16 cellular contexts compared by ENCODE assay signal in genomic region chr14:102752239-102752847, GRCh38. TPM values are rescaled to one million over a fixed set of nuclear protein-coding genes. Genes with fewer than 3 reads are reported as not detected.
A peak's percentile ranks its signal among the peaks of the same experiment; 100 is the strongest.
DNase-seq lines count a peak whose midpoint lies in the region; ATAC-seq and TF ChIP-seq lines count a peak whose summit lies in the region.
"Had no signal": no experiment of that assay in that cellular context is flagged by ENCODE, and none has a peak within 500 bp of the region (broad histone marks: within the 10 kb centered on the region; RNA-seq: fewer than 3 reads in every experiment).

No MANE protein-coding gene starts in this region.

- 0 out of 2 replicates have a peak, but pooled peaks cover 4% of the 10 kb centered on the region for H3F3A ChIP-seq in GM23338 (replicated peaks; ENCODE audit: low read depth)

- H3K9me3 ChIP-seq in HEK293 (ENCODE audit: control insufficient read depth, insufficient read depth, low read depth, low read length) = no peaks in the 10 kb centered on the region
- H3K9me3 ChIP-seq in neuronal stem cell (replicated peaks in 1 of 2; ENCODE audit: control insufficient read depth in 2 of 2, insufficient read depth in 1 of 2, low read depth in 1 of 2, low read length in 2 of 2) = peaks cover 0 to 1% of the 10 kb centered on the region in 2 donors
- no peaks in the 10 kb centered on the region for H3K9me3 ChIP-seq in aorta (ENCODE audit: control insufficient read depth, low read length)
- H3K9me3 ChIP-seq: Caco-2 had no signal

- H3K9me2 ChIP-seq in GM23338 (ENCODE audit: insufficient read depth) = no peaks in the 10 kb centered on the region

- H3K14ac ChIP-seq in neuronal stem cell (ENCODE audit: low read length) = peak overlapping the region; percentile 21

- H3K4me1 Mint-ChIP-seq in GM23338 = peaks cover 17% of the 10 kb centered on the region
- no peaks in the 10 kb centered on the region for H3K4me1 Mint-ChIP-seq in activated naive CD8-positive, alpha-beta T cell treated with anti-CD3 and anti-CD28 coated beads for 36 hours

- no peak overlapping the region for H4K91ac ChIP-seq in neuronal stem cell (ENCODE audit: low read depth, low read length, poor library complexity)

- DNase-seq in GM23338 (ENCODE audit: low spot score) = no peak
- no peak for DNase-seq in neuronal stem cell (ENCODE audit: low spot score)
- DNase-seq in aorta = no peak
- DNase-seq in NK-92 treated with Interleukin-12 subunit alpha and Interleukin-12 subunit beta, amount 100 ng/mL, for 24 hours (lab: John Stamatoyannopoulos, UW) = no peak
- no peak for DNase-seq in activated naive CD8-positive, alpha-beta T cell treated with anti-CD3 and anti-CD28 coated beads for 36 hours
- DNase-seq in GM13976 (ENCODE audit: low spot score) = no peak
- DNase-seq: C1 segment of cervical spinal cord; Caco-2; CD4-positive, CD25-positive, alpha-beta regulatory T cell; CD8-positive, alpha-beta T cell; DMS153; DND-41; H9; HFFc6 had no signal

- no peaks in the 10 kb centered on the region for H3K9me3 Mint-ChIP-seq in GM23338
- H3K9me3 Mint-ChIP-seq in activated naive CD8-positive, alpha-beta T cell treated with anti-CD3 and anti-CD28 coated beads for 36 hours = no peaks in the 10 kb centered on the region
- H3K9me3 Mint-ChIP-seq: CD4-positive, CD25-positive, alpha-beta regulatory T cell; CD8-positive, alpha-beta T cell; H9; HFFc6 had no signal

- H4K20me1 ChIP-seq in GM23338 (replicated peaks; ENCODE audit: insufficient read depth) = no peaks in the 10 kb centered on the region

- no peak for ATAC-seq in GM23338
- ATAC-seq in aorta (ENCODE audit: low FRiP score) = peak; percentile 16
- ATAC-seq: CD8-positive, alpha-beta T cell; HCT116 had no signal

- peak overlapping the region; percentile 44; the same call in 1 of the 2 replicates for H3K27ac Mint-ChIP-seq in GM23338
- H3K27ac Mint-ChIP-seq in activated naive CD8-positive, alpha-beta T cell treated with anti-CD3 and anti-CD28 coated beads for 36 hours = no peak overlapping the region
- H3K27ac Mint-ChIP-seq: CD4-positive, CD25-positive, alpha-beta regulatory T cell; CD8-positive, alpha-beta T cell; HFFc6 had no signal

- in situ Hi-C loops in GM13976 (cut with MboI; ENCODE audit: low sequenced_read_pairs, unreplicated experiment) = no loop called here

- peak overlapping the region; percentile 41 for H2BK12ac ChIP-seq in neuronal stem cell (ENCODE audit: low read length)

- H2AK5ac ChIP-seq in neuronal stem cell (ENCODE audit: low read depth, low read length) = peak overlapping the region; percentile 88

- no peak overlapping the region for H3K9ac ChIP-seq in neuronal stem cell (ENCODE audit: low read depth, low read length, poor library complexity)

- no peaks in the 10 kb centered on the region; the same call in 2 of the 3 replicates for H3K36me3 Mint-ChIP-seq in GM23338 (ENCODE audit: low read depth)
- H3K36me3 Mint-ChIP-seq in activated naive CD8-positive, alpha-beta T cell treated with anti-CD3 and anti-CD28 coated beads for 36 hours = no peaks in the 10 kb centered on the region
- H3K36me3 Mint-ChIP-seq: CD4-positive, CD25-positive, alpha-beta regulatory T cell; CD8-positive, alpha-beta T cell had no signal

- H3K36me3 ChIP-seq in GM23338 (ENCODE audit: insufficient read depth) (no peaks in the 10 kb centered on the region), HEK293 (ENCODE audit: control insufficient read depth in 2 of 2, insufficient read depth in 1 of 2, low read length in 2 of 2) (no peaks in the 10 kb centered on the region), neuronal stem cell (replicated peaks in 1 of 2; ENCODE audit: control insufficient read depth in 2 of 2, insufficient read depth in 2 of 2, low read length in 2 of 2) (no peaks in the 10 kb centered on the region), aorta (ENCODE audit: control insufficient read depth in 1 of 2, insufficient read depth in 2 of 2, low read length in 1 of 2) (no peaks in the 10 kb centered on the region)

- H2BK5ac ChIP-seq in neuronal stem cell (ENCODE audit: low read length) = peak overlapping the region; percentile 11

- POLR2A ChIA-PET in HEK293 (lab: Yijun Ruan, JAX) = no interaction called here

- CTCF ChIA-PET in HEK293 (lab: Yijun Ruan, JAX) = no interaction called here

- no peak overlapping the region for H3K23ac ChIP-seq in neuronal stem cell (ENCODE audit: low read depth, low read length, poor library complexity)

- no peak overlapping the region for H3K4ac ChIP-seq in neuronal stem cell (ENCODE audit: low read length)

- H3K27me3 Mint-ChIP-seq in GM23338 (ENCODE audit: insufficient read depth, low read depth, poor library complexity) = peaks cover 14% of the 10 kb centered on the region
- H3K27me3 Mint-ChIP-seq in activated naive CD8-positive, alpha-beta T cell treated with anti-CD3 and anti-CD28 coated beads for 36 hours = no peaks in the 10 kb centered on the region
- H3K27me3 Mint-ChIP-seq: CD4-positive, CD25-positive, alpha-beta regulatory T cell had no signal

- H2BK15ac ChIP-seq in neuronal stem cell (ENCODE audit: low read length) = no peak overlapping the region

- no peak overlapping the region for H4K8ac ChIP-seq in neuronal stem cell (ENCODE audit: low read depth, low read length)

- H3K79me1 ChIP-seq in neuronal stem cell (ENCODE audit: low read depth, low read length) = no peaks in the 10 kb centered on the region

- H3K4me2 ChIP-seq in GM23338 = no peak overlapping the region
- no peak overlapping the region for H3K4me2 ChIP-seq in neuronal stem cell (ENCODE audit: insufficient read depth, low read length, poor library complexity, severe bottlenecking)

- H3K18ac ChIP-seq in neuronal stem cell (ENCODE audit: low read length) = peak overlapping the region; percentile 76

- no peak for TF ChIP-seq CTCF in GM23338 (conservative IDR thresholded peaks at IDR 0.05; ENCODE audit: low read depth in 2 of 2)
- no peak for TF ChIP-seq CTCF in HEK293 (tag by site-specific recombination; IDR thresholded peaks at IDR 0.05)
- TF ChIP-seq CTCF in GM13976 (IDR thresholded peaks at IDR 0.05; ENCODE audit: borderline replicate concordance, control extremely low read depth, extremely low read depth, insufficient read depth, missing control alignments) = no peak

- H3K27ac ChIP-seq in GM23338 (ENCODE audit: low read depth) = no peak overlapping the region
- H3K27ac ChIP-seq in HEK293 (ENCODE audit: extremely low read depth, low read depth, low read length) = no peak overlapping the region
- no peak overlapping the region for H3K27ac ChIP-seq in neuronal stem cell (replicated peaks; ENCODE audit: low read length)
- H3K27ac ChIP-seq in aorta (ENCODE audit: low read depth in 1 of 2, low read length in 2 of 2) = no peak overlapping the region

- H3K4me3 ChIP-seq in GM23338 = no peak overlapping the region
- no peak overlapping the region for H3K4me3 ChIP-seq in HEK293 (ENCODE audit: low read depth, low read length)
- no peak overlapping the region for H3K4me3 ChIP-seq in neuronal stem cell (ENCODE audit: low read length in 2 of 2)
- H3K4me3 ChIP-seq in aorta (ENCODE audit: low read length in 2 of 2) = no peak overlapping the region

- H3K79me2 ChIP-seq in GM23338 (replicated peaks; ENCODE audit: insufficient read depth) = no peaks in the 10 kb centered on the region

- H2AFZ ChIP-seq in GM23338 = no peak overlapping the region
- H2AFZ ChIP-seq in neuronal stem cell (ENCODE audit: low read length) = no peak overlapping the region

- no peak overlapping the region for H3K4me3 Mint-ChIP-seq in GM23338
- H3K4me3 Mint-ChIP-seq in activated naive CD8-positive, alpha-beta T cell treated with anti-CD3 and anti-CD28 coated beads for 36 hours = no peak overlapping the region
- H3K4me3 Mint-ChIP-seq: CD4-positive, CD25-positive, alpha-beta regulatory T cell; CD8-positive, alpha-beta T cell; H9; HFFc6 had no signal

- H3K27me3 ChIP-seq in GM23338 (ENCODE audit: insufficient read depth) (no peaks in the 10 kb centered on the region), neuronal stem cell (ENCODE audit: control insufficient read depth in 3 of 3, insufficient read depth in 3 of 3, low read depth in 1 of 3, low read length in 3 of 3) (no peaks in the 10 kb centered on the region), aorta (ENCODE audit: control insufficient read depth in 1 of 2, insufficient read depth in 2 of 2, low read length in 1 of 2) (no peaks in the 10 kb centered on the region)

- H2BK120ac ChIP-seq in neuronal stem cell (ENCODE audit: low read depth, low read length) = peak overlapping the region; percentile 87

- peaks cover 4% of the 10 kb centered on the region; the same call in 1 of the 2 replicates for H3K4me1 ChIP-seq in GM23338 (ENCODE audit: insufficient read depth)
- H3K4me1 ChIP-seq in HEK293 (ENCODE audit: control insufficient read depth, insufficient read depth, low read length) = no peaks in the 10 kb centered on the region
- peaks cover 7 to 15% of the 10 kb centered on the region in 2 donors for H3K4me1 ChIP-seq in neuronal stem cell (ENCODE audit: control insufficient read depth in 2 of 2, insufficient read depth in 1 of 2, low read depth in 1 of 2, low read length in 2 of 2)
- no peaks in the 10 kb centered on the region for H3K4me1 ChIP-seq in aorta (ENCODE audit: control insufficient read depth in 1 of 2, insufficient read depth in 2 of 2, low read length in 2 of 2)
- H3K4me1 ChIP-seq: Caco-2 had no signal

- no CpG with 5 or more reads among the region's 14 CpGs for WGBS in neuronal stem cell (ENCODE audit: extremely low coverage in 2 of 2, insufficient read length in 2 of 2, insufficient replicate concordance in 1 of 2), 2 donors
- WGBS in aorta, 2 donors = 87 to 89% methylated on average over 14 of the region's 14 CpGs

- intact Hi-C loops in aorta (cut with DNase I) = no loop called here

TF ChIP-seq in GM23338, 12 proteins besides CTCF, POLR2A, EP300 and RAD21:
- no peak for TF ChIP-seq EZH2 (IDR thresholded peaks at IDR 0.05; ENCODE audit: low read depth, unreplicated experiment)

TF ChIP-seq in HEK293, 187 proteins besides CTCF, POLR2A, EP300 and RAD21:
- TF ChIP-seq SP2 (tag by site-specific recombination; IDR thresholded peaks at IDR 0.05) (peak; percentile 13; the same call in 1 of the 2 replicates), EGR2 (tag by site-specific recombination; IDR thresholded peaks at IDR 0.05; ENCODE audit: low read depth) (peak; percentile 46; the same call in 1 of the 2 replicates), ZNF768 (tag by site-specific recombination; IDR thresholded peaks at IDR 0.05) (no peak), ZFHX2 (tag by site-specific recombination; conservative IDR thresholded peaks at IDR 0.05) (peak; percentile 52)

RNA-seq across cellular contexts. Expression of gene TRAF3, which starts 24.9 kb away (rescaled TPM):
- 9.3 and 10.8 TPM in 2 replicates for total RNA-seq in GM23338 (2014; rRNA removed; shearing (Covaris generic))
- 3.5 and 3.7 TPM in 2 replicates for polyA plus RNA-seq in GM23338 (2016; fragmentation: Nextera tagmentation; extraction: Ambion mirVana)
- polyA plus RNA-seq in neuronal stem cell (2013, experiment 1 of 2) = 16.4 TPM
- polyA plus RNA-seq in neuronal stem cell (2013, experiment 2 of 2) = 16.2 TPM
- total RNA-seq in aorta = 10 to 100 TPM; 18.1 to 32.6 TPM
- polyA plus RNA-seq in aorta = 1 to 10 TPM; 3.4 to 5.0 TPM
- total RNA-seq in activated naive CD8-positive, alpha-beta T cell treated with anti-CD3 and anti-CD28 coated beads for 36 hours = 10 to 100 TPM; 39.2 to 39.6 TPM
